36 cellular contexts compared by ENCODE assay signal in the genomic region with DNA sequence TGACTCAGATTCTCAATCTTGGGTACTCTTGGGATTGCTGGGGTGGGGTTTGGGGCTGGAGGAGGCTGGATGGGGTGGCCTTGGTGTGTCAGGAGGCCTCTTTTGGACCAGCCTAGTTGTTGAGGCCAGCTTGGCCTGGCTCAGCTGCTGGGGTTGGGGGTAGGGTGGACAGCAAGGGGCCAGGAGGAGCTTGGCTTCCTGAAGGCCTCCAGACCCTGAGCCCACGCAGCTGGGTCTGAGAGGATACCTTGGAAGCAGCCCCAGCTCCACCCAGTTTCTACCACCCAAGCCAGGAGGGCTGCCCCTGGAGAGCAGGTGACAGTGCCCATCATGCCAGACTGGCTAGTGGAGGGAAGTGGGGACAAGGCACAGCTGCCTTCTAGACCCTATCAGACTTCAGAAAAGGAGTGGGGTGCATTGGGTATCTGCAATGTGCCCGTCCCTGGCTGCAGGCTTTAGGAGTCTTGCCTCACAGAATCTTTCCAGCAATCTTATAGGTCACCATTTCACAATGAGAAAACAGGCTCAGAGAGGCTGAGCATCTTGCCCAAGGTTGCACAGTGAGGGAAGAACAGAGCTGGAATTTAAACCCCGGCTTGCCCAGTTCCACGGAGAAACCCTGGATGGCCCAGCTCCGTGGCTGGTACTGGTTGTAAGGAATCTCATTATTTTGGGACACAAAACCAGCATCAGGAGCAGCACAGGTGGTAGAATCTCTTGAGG.
"Had no signal": no experiment of that assay in that cellular context is flagged by ENCODE, and none has a peak within 500 bp of the region (broad histone marks: within the 10 kb centered on the region; RNA-seq: fewer than 3 reads in every experiment).

No MANE protein-coding gene starts in this region.

- ATAC-seq: activated CD8-positive, alpha-beta T cell treated with anti-CD3 and anti-CD28 coated beads for 36 hours; activated T-cell treated with anti-CD3 and anti-CD28 coated beads, Interleukin-2, amount 50 U/mL, for 72 hours; activated T-helper 17 cell treated with anti-CD3 and anti-CD28 coated beads, Interleukin-2, amount 50 U/mL, for 72 hours; Right ventricle myocardium inferior had no signal

- H3K4me3 ChIP-seq: ascending aorta, cardiac muscle cell, PC-9 had no signal

- H3K36me3 ChIP-seq: ascending aorta, cardiac muscle cell had no signal

- H3K4me1 Mint-ChIP-seq: activated naive CD4-positive, alpha-beta T cell treated with anti-CD3 and anti-CD28 coated beads, Interleukin-2, amount 50 U/mL, for 24 hours; activated T-helper 17 cell treated with anti-CD3 and anti-CD28 coated beads, Interleukin-2, amount 50 U/mL, for 72 hours; central memory CD8-positive, alpha-beta T cell had no signal

- H3K9me3 ChIP-seq: ascending aorta had no signal

- H3K27ac Mint-ChIP-seq: activated CD4-positive, alpha-beta T cell treated with anti-CD3 and anti-CD28 coated beads, Interleukin-2, amount 10 ng/mL, durations not matched to agents 24 days and 14 days; activated CD8-positive, alpha-beta T cell treated with anti-CD3 and anti-CD28 coated beads for 36 hours; activated naive CD4-positive, alpha-beta T cell treated with anti-CD3 and anti-CD28 coated beads, Interleukin-2, amount 50 U/mL, for 24 hours; activated naive CD8-positive, alpha-beta T cell treated with anti-CD3 and anti-CD28 coated beads, Interleukin-2, amount 10 ng/mL, durations not matched to agents 7 days and 5 days; activated T-cell treated with anti-CD3 and anti-CD28 coated beads, Interleukin-2, amount 50 U/mL, for 72 hours; activated T-helper 17 cell treated with anti-CD3 and anti-CD28 coated beads, Interleukin-2, amount 50 U/mL, for 72 hours had no signal

- H3K36me3 Mint-ChIP-seq: activated naive CD4-positive, alpha-beta T cell treated with anti-CD3 and anti-CD28 coated beads, Interleukin-2, amount 50 U/mL, for 24 hours; activated naive CD8-positive, alpha-beta T cell treated with anti-CD3 and anti-CD28 coated beads, Interleukin-2, amount 10 ng/mL, durations not matched to agents 7 days and 5 days had no signal

- H3K9me3 Mint-ChIP-seq: activated CD8-positive, alpha-beta T cell treated with anti-CD3 and anti-CD28 coated beads for 36 hours; activated naive CD4-positive, alpha-beta T cell treated with anti-CD3 and anti-CD28 coated beads, Interleukin-2, amount 50 U/mL, for 24 hours; activated T-cell treated with anti-CD3 and anti-CD28 coated beads, Interleukin-2, amount 50 U/mL, for 72 hours; activated T-helper 17 cell treated with anti-CD3 and anti-CD28 coated beads, Interleukin-2, amount 50 U/mL, for 72 hours; central memory CD8-positive, alpha-beta T cell had no signal

- H3K27ac ChIP-seq: ascending aorta, cardiac muscle cell, PC-9, RWPE1 had no signal

- H3K4me1 ChIP-seq: ascending aorta had no signal

- H3K27me3 Mint-ChIP-seq: activated naive CD4-positive, alpha-beta T cell treated with anti-CD3 and anti-CD28 coated beads, Interleukin-2, amount 50 U/mL, for 24 hours had no signal

- H2AFZ ChIP-seq: PC-9 had no signal

- H3K4me3 Mint-ChIP-seq: activated CD4-positive, alpha-beta T cell treated with anti-CD3 and anti-CD28 coated beads, Interleukin-2, amount 10 ng/mL, durations not matched to agents 24 days and 14 days; activated CD8-positive, alpha-beta T cell treated with anti-CD3 and anti-CD28 coated beads for 36 hours; activated naive CD4-positive, alpha-beta T cell treated with anti-CD3 and anti-CD28 coated beads, Interleukin-2, amount 50 U/mL, for 24 hours; activated naive CD8-positive, alpha-beta T cell treated with anti-CD3 and anti-CD28 coated beads, Interleukin-2, amount 10 ng/mL, durations not matched to agents 7 days and 5 days; activated T-cell treated with anti-CD3 and anti-CD28 coated beads, Interleukin-2, amount 50 U/mL, for 72 hours; activated T-helper 17 cell treated with anti-CD3 and anti-CD28 coated beads, Interleukin-2, amount 50 U/mL, for 72 hours; central memory CD8-positive, alpha-beta T cell had no signal

- H3K4me2 ChIP-seq: PC-9 had no signal

- H3K27me3 ChIP-seq: ascending aorta, cardiac muscle cell had no signal

- FAIRE-seq: RCC 7860 had no signal

- DNase-seq: activated CD4-positive, alpha-beta T cell treated with anti-CD3 and anti-CD28 coated beads, Interleukin-2, amount 10 ng/mL, durations not matched to agents 24 days and 14 days; activated CD4-positive, alpha-beta T cell treated with anti-CD3 and anti-CD28 coated beads, Interleukin-2, amount 50 U/mL, for 4 hours; activated CD8-positive, alpha-beta T cell treated with anti-CD3 and anti-CD28 coated beads for 36 hours; activated effector memory CD4-positive, alpha-beta T cell treated with anti-CD3 and anti-CD28 coated beads, Interleukin-2, amount 50 U/mL, for 16 hours; activated naive CD4-positive, alpha-beta T cell treated with Interleukin-2 at 50 U/mL for 16 hours; activated naive CD8-positive, alpha-beta T cell treated with anti-CD3 and anti-CD28 coated beads, Interleukin-2, amount 10 ng/mL, durations not matched to agents 7 days and 5 days; activated T-cell treated with anti-CD3 and anti-CD28 coated beads, Interleukin-2, amount 50 U/mL, for 1 hour; activated T-cell treated with anti-CD3 and anti-CD28 coated beads, Interleukin-2, amount 50 U/mL, for 72 hours; amygdala; Kasumi-1; MM.1S; MV-4-11; NCI-H1092; NCI-H1436 treated with DMSO at 0.1 percent for 48 hours; NCI-H1694 treated with DMSO at 0.1 percent for 48 hours; NCI-H2029 treated with DMSO at 0.1 percent for 48 hours; NCI-H2107; NCI-H2171 treated with DMSO at 0.1 percent for 48 hours; NCI-H226; NCI-H446 treated with DMSO at 0.1 percent for 48 hours; NCI-H69; NK-92 treated with Interleukin-12 subunit alpha and Interleukin-12 subunit beta, amount 100 ng/mL, for 24 hours; PC-9; SIG-M5; SW 1271; T-helper 1 cell; T-helper 2 cell; T-helper 9 cell had no signal
